ENCODE assay signal across 17 cellular contexts in genomic region chr10:44466236-44466635, GRCh38.
A peak's percentile ranks its signal among the peaks of the same experiment; 100 is the strongest.
DNase-seq lines count a peak whose midpoint lies in the region; ATAC-seq and TF ChIP-seq lines count a peak whose summit lies in the region.
"Had no signal": no experiment of that assay in that cellular context is flagged by ENCODE, and none has a peak within 500 bp of the region (broad histone marks: within the 10 kb centered on the region; RNA-seq: fewer than 3 reads in every experiment).

No MANE protein-coding gene starts in this region.

- H3K4me1 Mint-ChIP-seq in activated T-cell treated with anti-CD3 and anti-CD28 coated beads, Interleukin-2, amount 50 U/mL, for 72 hours (ENCODE audit: low read depth): no peaks in the 10 kb centered on the region

- no peaks in the 10 kb centered on the region for H3K36me3 Mint-ChIP-seq in activated T-cell treated with anti-CD3 and anti-CD28 coated beads, Interleukin-2, amount 50 U/mL, for 72 hours (ENCODE audit: insufficient read depth in 2 of 2)

- peak; percentile 48 for ATAC-seq in RWPE2 (ENCODE audit: low read depth)
- no peak for ATAC-seq in activated T-cell treated with anti-CD3 and anti-CD28 coated beads, Interleukin-2, amount 50 U/mL, for 72 hours (replicated peaks in 1 of 2)

- DNase-seq in ELR (ENCODE audit: low read depth): peak; percentile 5
- DNase-seq in RWPE2 (ENCODE audit: low spot score): no peak
- peak; percentile 45 for DNase-seq in choroid plexus epithelial cell (ENCODE audit: low read depth)
- DNase-seq in iris pigment epithelial cell (ENCODE audit: low read depth): peak; percentile 23
- DNase-seq in MV-4-11 (lab: John Stamatoyannopoulos, UW): no peak
- DNase-seq in activated T-cell treated with anti-CD3 and anti-CD28 coated beads, Interleukin-2, amount 50 U/mL, for 72 hours: no peak
- no peak for DNase-seq in DMS153 treated with DMSO at 0.1 percent for 48 hours (lab: John Stamatoyannopoulos, UW; ENCODE audit: unreplicated experiment)
- DNase-seq in UCSD-AML1 (lab: John Stamatoyannopoulos, UW; ENCODE audit: unreplicated experiment): no peak
- DNase-seq: CD4-positive, alpha-beta T cell; DMS79; H9; Kasumi-1; NCI-H1105; NCI-H2081 treated with DMSO at 0.1 percent for 48 hours; NCI-H510A; SJCRH30 had no signal

- H3K27ac ChIP-seq in RWPE2 (ENCODE audit: poor library complexity, severe bottlenecking): no peak overlapping the region
- H3K27ac ChIP-seq: RWPE1, SJCRH30 had no signal

- no peak overlapping the region for H3K4me3 Mint-ChIP-seq in activated T-cell treated with anti-CD3 and anti-CD28 coated beads, Interleukin-2, amount 50 U/mL, for 72 hours
- H3K4me3 Mint-ChIP-seq: CD4-positive, alpha-beta T cell; H9 had no signal

- no peaks in the 10 kb centered on the region for H3K36me3 ChIP-seq in RWPE2 (ENCODE audit: low read depth)
- H3K36me3 ChIP-seq: SJCRH30 had no signal

- no peaks in the 10 kb centered on the region for H3K9me3 ChIP-seq in RWPE2 (ENCODE audit: severe bottlenecking)
- H3K9me3 ChIP-seq: SJCRH30 had no signal

- H3K27me3 Mint-ChIP-seq in activated T-cell treated with anti-CD3 and anti-CD28 coated beads, Interleukin-2, amount 50 U/mL, for 72 hours (ENCODE audit: low read depth): peaks cover 10% of the 10 kb centered on the region

- peaks cover 20% of the 10 kb centered on the region for H3K4me1 ChIP-seq in RWPE2 (ENCODE audit: insufficient read depth, poor library complexity, severe bottlenecking)
- H3K4me1 ChIP-seq: SJCRH30 had no signal

- no peak for TF ChIP-seq CTCF in RWPE2 (IDR thresholded peaks at IDR 0.05; ENCODE audit: poor library complexity, severe bottlenecking)
- TF ChIP-seq CTCF in choroid plexus epithelial cell (conservative IDR thresholded peaks at IDR 0.05; ENCODE audit: low read depth, low read length): no peak

- no peaks in the 10 kb centered on the region for H3K27me3 ChIP-seq in RWPE2 (ENCODE audit: insufficient read depth, poor library complexity, severe bottlenecking)
- H3K27me3 ChIP-seq: SJCRH30 had no signal

- H3K4me3 ChIP-seq in RWPE2 (ENCODE audit: severe bottlenecking): no peak overlapping the region
- no peak overlapping the region for H3K4me3 ChIP-seq in choroid plexus epithelial cell (ENCODE audit: low read depth, low read length)
- H3K4me3 ChIP-seq: SJCRH30 had no signal

- no peak overlapping the region for H3K27ac Mint-ChIP-seq in activated T-cell treated with anti-CD3 and anti-CD28 coated beads, Interleukin-2, amount 50 U/mL, for 72 hours
- H3K27ac Mint-ChIP-seq: CD4-positive, alpha-beta T cell; H9 had no signal

- peaks cover 0 to 1% of the 10 kb centered on the region in 2 donors for H3K9me3 Mint-ChIP-seq in activated T-cell treated with anti-CD3 and anti-CD28 coated beads, Interleukin-2, amount 50 U/mL, for 72 hours
- H3K9me3 Mint-ChIP-seq: CD4-positive, alpha-beta T cell had no signal

Comparison
In these comparisons a context has a peak if more than half of its experiments do, and no peak if none do; other contexts are left out.
1. DNase-seq: peak in ELR (single experiment), choroid plexus epithelial cell (single experiment) and iris pigment epithelial cell (single experiment); none in RWPE2 (single experiment), MV-4-11 (single experiment), activated T-cell treated with anti-CD3 and anti-CD28 coated beads, Interleukin-2, amount 50 U/mL, for 72 hours (0 of 2), DMS153 treated with DMSO at 0.1 percent for 48 hours (single experiment) and UCSD-AML1 (single experiment).